ENCODE assay signal across 20 cellular contexts in genomic region chr11:47437218-47437745, GRCh38. TPM values are rescaled to one million over a fixed set of nuclear protein-coding genes. Genes with fewer than 3 reads are reported as not detected.
"Had no signal": no experiment of that assay in that cellular context is flagged by ENCODE, and none has a peak within 500 bp of the region (broad histone marks: within the 10 kb centered on the region; RNA-seq: fewer than 3 reads in every experiment).

No MANE protein-coding gene starts in this region.

- H3K4me3 ChIP-seq: breast epithelium, colonic mucosa, dorsolateral prefrontal cortex, esophagus squamous epithelium, tibial nerve had no signal

- H3K27ac ChIP-seq: colonic mucosa, esophagus squamous epithelium, tibial nerve had no signal

- H3K36me3 ChIP-seq: breast epithelium, colonic mucosa, esophagus squamous epithelium, tibial nerve had no signal

- FAIRE-seq: astrocyte, kidney, TTC549 had no signal

- H3K4me3 Mint-ChIP-seq: activated CD8-positive, alpha-beta T cell treated with anti-CD3 and anti-CD28 coated beads, Interleukin-2, amount 10 ng/mL, durations not matched to agents 7 days and 5 days; activated T-helper 1 cell treated with anti-CD3 and anti-CD28 coated beads, Interleukin-12 subunit alpha, Interleukin-12 subunit beta, Interleukin-2, Interleukin-4 antibody, amounts not matched to agents 30 ng/mL and 10 ng/mL and 1 ng/mL, durations not matched to agents 14 hours and 24 hours and 36 hours; natural killer cell treated with Interleukin-12 subunit alpha and Interleukin-12 subunit beta and Interleukin-15 and Interleukin-18, amount 100 ng/mL, for 72 hours had no signal

- H3K9me3 Mint-ChIP-seq: activated naive CD4-positive, alpha-beta T cell treated with anti-CD3 and anti-CD28 coated beads, Interleukin-2, amount 50 U/mL, for 72 hours; activated T-helper 1 cell treated with anti-CD3 and anti-CD28 coated beads, Interleukin-12 subunit alpha, Interleukin-12 subunit beta, Interleukin-2, Interleukin-4 antibody, amounts not matched to agents 30 ng/mL and 10 ng/mL and 1 ng/mL, durations not matched to agents 14 hours and 24 hours and 36 hours; natural killer cell treated with Interleukin-12 subunit alpha and Interleukin-12 subunit beta and Interleukin-15 and Interleukin-18, amount 100 ng/mL, for 72 hours had no signal

- H3K36me3 Mint-ChIP-seq: activated naive CD4-positive, alpha-beta T cell treated with anti-CD3 and anti-CD28 coated beads, Interleukin-2, amount 50 U/mL, for 72 hours; natural killer cell treated with Interleukin-12 subunit alpha and Interleukin-12 subunit beta and Interleukin-15 and Interleukin-18, amount 100 ng/mL, for 72 hours had no signal

- H3K9me3 ChIP-seq: breast epithelium, colonic mucosa, esophagus squamous epithelium, tibial nerve had no signal

- ATAC-seq: activated CD8-positive, alpha-beta T cell treated with anti-CD3 and anti-CD28 coated beads, Interleukin-2, amount 10 ng/mL, durations not matched to agents 7 days and 5 days; activated naive CD4-positive, alpha-beta T cell treated with anti-CD3 and anti-CD28 coated beads, Interleukin-2, amount 50 U/mL, for 72 hours; natural killer cell treated with Interleukin-12 subunit alpha and Interleukin-12 subunit beta and Interleukin-15 and Interleukin-18, amount 100 ng/mL, for 72 hours; stimulated activated naive CD8-positive, alpha-beta T cell treated with anti-CD3 and anti-CD28 coated beads, Interleukin-15, Interleukin-2, amounts not matched to agents 100 U/mL and 50 U/mL, for 24 hours had no signal

- H3K27me3 Mint-ChIP-seq: natural killer cell treated with Interleukin-12 subunit alpha and Interleukin-12 subunit beta and Interleukin-15 and Interleukin-18, amount 100 ng/mL, for 72 hours had no signal

- DNase-seq: activated CD4-positive, alpha-beta T cell treated with anti-CD3 and anti-CD28 coated beads for 1 hour; activated CD4-positive, alpha-beta T cell treated with anti-CD3 and anti-CD28 coated beads, Interleukin-2, amount 50 U/mL, for 1 hour; activated CD8-positive, alpha-beta T cell treated with anti-CD3 and anti-CD28 coated beads, Interleukin-2, amount 10 ng/mL, durations not matched to agents 7 days and 5 days; activated gamma-delta T cell treated with Interleukin-2 at 50 U/mL for 16 hours; colonic mucosa; esophagus squamous epithelium; kidney; retina; stimulated activated CD4-positive, alpha-beta T cell treated with anti-CD3 and anti-CD28 coated beads, Interleukin-12 subunit alpha, Interleukin-12 subunit beta, amount 100 ng/mL, for 4 hours; stimulated activated CD4-positive, alpha-beta T cell treated with anti-CD3 and anti-CD28 coated beads, Interleukin-4, amount 100 ng/mL, for 4 hours; stimulated activated naive CD8-positive, alpha-beta T cell treated with anti-CD3 and anti-CD28 coated beads, Interleukin-15, Interleukin-2, amounts not matched to agents 100 U/mL and 50 U/mL, for 24 hours; T-helper 1 cell had no signal

- H3K4me1 ChIP-seq: breast epithelium, colonic mucosa had no signal

- H3K27ac Mint-ChIP-seq: activated CD8-positive, alpha-beta T cell treated with anti-CD3 and anti-CD28 coated beads, Interleukin-2, amount 10 ng/mL, durations not matched to agents 7 days and 5 days; activated naive CD4-positive, alpha-beta T cell treated with anti-CD3 and anti-CD28 coated beads, Interleukin-2, amount 50 U/mL, for 72 hours; activated T-helper 1 cell treated with anti-CD3 and anti-CD28 coated beads, Interleukin-12 subunit alpha, Interleukin-12 subunit beta, Interleukin-2, Interleukin-4 antibody, amounts not matched to agents 30 ng/mL and 10 ng/mL and 1 ng/mL, durations not matched to agents 14 hours and 24 hours and 36 hours; natural killer cell treated with Interleukin-12 subunit alpha and Interleukin-12 subunit beta and Interleukin-15 and Interleukin-18, amount 100 ng/mL, for 72 hours had no signal

- H3K27me3 ChIP-seq: breast epithelium, colonic mucosa, dorsolateral prefrontal cortex, esophagus squamous epithelium, tibial nerve had no signal

RNA-seq across cellular contexts. Expression of gene RAPSN, which starts 11.7 kb away (rescaled TPM):
- total RNA-seq: colonic mucosa had no signal

RNA-seq across cellular contexts. Expression of gene SPI1, which starts 58.9 kb away (rescaled TPM):
- total RNA-seq: activated CD8-positive, alpha-beta T cell treated with anti-CD3 and anti-CD28 coated beads, Interleukin-2, amount 10 ng/mL, durations not matched to agents 7 days and 5 days; activated T-helper 1 cell treated with anti-CD3 and anti-CD28 coated beads, Interleukin-12 subunit alpha, Interleukin-12 subunit beta, Interleukin-2, Interleukin-4 antibody, amounts not matched to agents 30 ng/mL and 10 ng/mL and 1 ng/mL, durations not matched to agents 14 hours and 24 hours and 36 hours; astrocyte had no signal
